ENCODE assay signal across 19 cellular contexts in genomic region chr3:69325151-69325550, GRCh38.
DNase-seq lines count a peak whose midpoint lies in the region; ATAC-seq and TF ChIP-seq lines count a peak whose summit lies in the region.
"Had no signal": no experiment of that assay in that cellular context is flagged by ENCODE, and none has a peak within 500 bp of the region (broad histone marks: within the 10 kb centered on the region; RNA-seq: fewer than 3 reads in every experiment).

No MANE protein-coding gene starts in this region.

- no peaks in the 10 kb centered on the region for H3K27me3 Mint-ChIP-seq in activated T-cell treated with anti-CD3 and anti-CD28 coated beads, Interleukin-2, amount 50 U/mL, for 72 hours (ENCODE audit: low read depth)
- H3K27me3 Mint-ChIP-seq: activated CD4-positive, alpha-beta memory T cell treated with anti-CD3 and anti-CD28 coated beads for 36 hours; progenitor cell of endocrine pancreas had no signal

- peak overlapping the region; percentile 43 for H3K27ac Mint-ChIP-seq in activated T-cell treated with anti-CD3 and anti-CD28 coated beads, Interleukin-2, amount 50 U/mL, for 72 hours
- H3K27ac Mint-ChIP-seq: activated CD4-positive, alpha-beta memory T cell treated with anti-CD3 and anti-CD28 coated beads for 36 hours; WTC11 had no signal

- no peak for DNase-seq in activated T-cell treated with anti-CD3 and anti-CD28 coated beads, Interleukin-2, amount 50 U/mL, for 72 hours
- no peak for DNase-seq in activated T-cell treated with anti-CD3 and anti-CD28 coated beads, Interleukin-2, amount 50 U/mL, for 48 hours
- DNase-seq in thoracic aorta (ENCODE audit: low spot score) (no peak), HuH-7.5 (ENCODE audit: low spot score) (no peak), inferior parietal cortex (ENCODE audit: extremely low spot score) (no peak), Peyer's patch (no peak)
- DNase-seq: activated CD4-positive, alpha-beta memory T cell treated with anti-CD3 and anti-CD28 coated beads for 36 hours; activated gamma-delta T cell treated with Interleukin-2 at 50 U/mL for 16 hours; islet precursor cell; NCI-H1048; NCI-H187 treated with DMSO at 0.1 percent for 48 hours; sigmoid colon; stimulated activated CD4-positive, alpha-beta T cell treated with anti-CD3 and anti-CD28 coated beads, Interleukin-15, amount 100 ng/mL, for 24 hours; T1000 had no signal

- no peaks in the 10 kb centered on the region for H3K36me3 Mint-ChIP-seq in activated T-cell treated with anti-CD3 and anti-CD28 coated beads, Interleukin-2, amount 50 U/mL, for 72 hours (ENCODE audit: insufficient read depth in 2 of 2)
- H3K36me3 Mint-ChIP-seq: activated CD4-positive, alpha-beta memory T cell treated with anti-CD3 and anti-CD28 coated beads for 36 hours; WTC11 had no signal

- no peaks in the 10 kb centered on the region for H3K36me3 ChIP-seq in thoracic aorta
- no peaks in the 10 kb centered on the region for H3K36me3 ChIP-seq in Peyer's patch
- H3K36me3 ChIP-seq: sigmoid colon had no signal

- no peak for TF ChIP-seq POLR2A in Peyer's patch (IDR thresholded peaks at IDR 0.05)

- TF ChIP-seq CTCF in VCaP (conservative IDR thresholded peaks at IDR 0.05) (no peak), thoracic aorta (IDR thresholded peaks at IDR 0.05) (no peak), Peyer's patch (IDR thresholded peaks at IDR 0.05) (no peak)

- H3K27me3 ChIP-seq in layer of hippocampus (ENCODE audit: control insufficient read depth, insufficient read depth, low read length) (no peaks in the 10 kb centered on the region), thoracic aorta (replicated peaks; ENCODE audit: insufficient read depth) (no peaks in the 10 kb centered on the region), Peyer's patch (no peaks in the 10 kb centered on the region)
- H3K27me3 ChIP-seq: sigmoid colon had no signal

- H3K4me3 ChIP-seq in thoracic aorta (no peak overlapping the region), Peyer's patch (no peak overlapping the region)
- H3K4me3 ChIP-seq: sigmoid colon had no signal

- no peak for ATAC-seq in activated T-cell treated with anti-CD3 and anti-CD28 coated beads, Interleukin-2, amount 50 U/mL, for 72 hours (replicated peaks in 1 of 2)
- no peak for ATAC-seq in thoracic aorta (ENCODE audit: insufficient number of reproducible peaks, low FRiP score, low read depth)

- peaks cover 21 to 36% of the 10 kb centered on the region in 2 donors for H3K4me1 ChIP-seq in thoracic aorta (ENCODE audit: control insufficient read depth in 1 of 2, low read depth in 2 of 2)
- peaks cover 0 to 12% (median 0%) of the 10 kb centered on the region in 4 donors for H3K4me1 ChIP-seq in Peyer's patch

- H3K27ac ChIP-seq in VCaP = peak overlapping the region; percentile 39
- H3K27ac ChIP-seq in layer of hippocampus (ENCODE audit: low read depth, low read length) = peak overlapping the region; percentile 50
- peak overlapping the region; percentile 23 to 28 for H3K27ac ChIP-seq in thoracic aorta
- H3K27ac ChIP-seq in Peyer's patch = no peak overlapping the region

- H3K9me3 ChIP-seq in thoracic aorta (no peaks in the 10 kb centered on the region), Peyer's patch (no peaks in the 10 kb centered on the region)
- H3K9me3 ChIP-seq: sigmoid colon had no signal

- H3K4me1 Mint-ChIP-seq in activated T-cell treated with anti-CD3 and anti-CD28 coated beads, Interleukin-2, amount 50 U/mL, for 72 hours (ENCODE audit: low read depth) = peaks cover 62% of the 10 kb centered on the region
- H3K4me1 Mint-ChIP-seq: neural crest cell had no signal

- no peaks in the 10 kb centered on the region for H3K9me3 Mint-ChIP-seq in activated T-cell treated with anti-CD3 and anti-CD28 coated beads, Interleukin-2, amount 50 U/mL, for 72 hours
- H3K9me3 Mint-ChIP-seq: activated CD4-positive, alpha-beta memory T cell treated with anti-CD3 and anti-CD28 coated beads for 36 hours; neural crest cell; WTC11 had no signal

- no peak overlapping the region for H3K4me3 Mint-ChIP-seq in activated T-cell treated with anti-CD3 and anti-CD28 coated beads, Interleukin-2, amount 50 U/mL, for 72 hours
- H3K4me3 Mint-ChIP-seq: activated CD4-positive, alpha-beta memory T cell treated with anti-CD3 and anti-CD28 coated beads for 36 hours; neural crest cell; WTC11 had no signal

Comparison
In these comparisons a context has a peak if more than half of its experiments do, and no peak if none do; other contexts are left out.
1. H3K27ac ChIP-seq: peak in VCaP (single experiment), layer of hippocampus (single experiment) and thoracic aorta (2 of 2); none in Peyer's patch (0 of 4).